17 cellular contexts compared by ENCODE assay signal in genomic region chr17:60080545-60080944, GRCh38. TPM values are rescaled to one million over a fixed set of nuclear protein-coding genes. Genes with fewer than 3 reads are reported as not detected.
DNase-seq lines count a peak whose midpoint lies in the region; ATAC-seq, FAIRE-seq and TF ChIP-seq lines count a peak whose summit lies in the region.
"Had no signal": no experiment of that assay in that cellular context is flagged by ENCODE, and none has a peak within 500 bp of the region (broad histone marks: within the 10 kb centered on the region; RNA-seq: fewer than 3 reads in every experiment).

No MANE protein-coding gene starts in this region.

- DNase-seq in GM23248 (no peak), MG63 (no peak), bronchial epithelial cell (ENCODE audit: low read depth) (peak; percentile 78), osteocyte (ENCODE audit: extremely low spot score, unreplicated experiment) (no peak)
- DNase-seq in activated CD4-positive, alpha-beta T cell treated with anti-CD3 and anti-CD28 coated beads, Interleukin-2, amount 50 U/mL, for 4 hours: no peak
- DNase-seq: activated effector memory CD4-positive, alpha-beta T cell treated with Interleukin-2 at 50 U/mL for 16 hours; CD4-positive, alpha-beta memory T cell; cortex of kidney; NCI-H187 treated with DMSO at 0.1 percent for 48 hours; stimulated activated CD4-positive, alpha-beta T cell treated with anti-CD3 and anti-CD28 coated beads, Interleukin-4, amount 100 ng/mL, for 1 hour; SW 1271; WERI-Rb-1 had no signal

- H3K36me3 ChIP-seq in GM23248 (ENCODE audit: low read depth): peaks cover 6% of the 10 kb centered on the region
- H3K36me3 ChIP-seq in MG63: peaks cover 35% of the 10 kb centered on the region
- H3K36me3 ChIP-seq in bronchial epithelial cell (ENCODE audit: control insufficient read depth, insufficient read depth, low read length): no peaks in the 10 kb centered on the region
- H3K36me3 ChIP-seq: thoracic aorta had no signal

- H3K4me2 ChIP-seq in GM23248 (ENCODE audit: unreplicated experiment): peak overlapping the region; percentile 85

- peak overlapping the region; percentile 92 for H3K4me3 Mint-ChIP-seq in osteocyte (ENCODE audit: unreplicated experiment)

- no peak for TF ChIP-seq CTCF in bronchial epithelial cell (IDR thresholded peaks at IDR 0.05; ENCODE audit: insufficient read depth, low read length, severe bottlenecking)
- TF ChIP-seq CTCF in osteocyte (IDR thresholded peaks at IDR 0.05): no peak

- no peaks in the 10 kb centered on the region for H4K20me1 ChIP-seq in GM23248 (ENCODE audit: insufficient read depth)

- peaks cover 71% of the 10 kb centered on the region for H3K4me1 Mint-ChIP-seq in osteocyte (ENCODE audit: unreplicated experiment)

- in situ Hi-C loops in GM23248 (cut with MboI): no loop called here

- no peaks in the 10 kb centered on the region for H3K9me3 Mint-ChIP-seq in osteocyte (ENCODE audit: unreplicated experiment)
- H3K9me3 Mint-ChIP-seq: CD4-positive, alpha-beta memory T cell had no signal

- peak overlapping the region; percentile 90 for H3K27ac Mint-ChIP-seq in osteocyte (ENCODE audit: unreplicated experiment)

- H3F3A ChIP-seq in GM23248 (ENCODE audit: insufficient read depth): peaks cover 54% of the 10 kb centered on the region

- H2AFZ ChIP-seq in GM23248: no peak overlapping the region

- H3K27me3 Mint-ChIP-seq in osteocyte (ENCODE audit: unreplicated experiment): no peaks in the 10 kb centered on the region
- H3K27me3 Mint-ChIP-seq: CD4-positive, alpha-beta memory T cell had no signal

- peaks cover 5% of the 10 kb centered on the region for H3K36me3 Mint-ChIP-seq in osteocyte (ENCODE audit: unreplicated experiment)

- H3K9me3 ChIP-seq in GM23248 (ENCODE audit: low read depth): no peaks in the 10 kb centered on the region
- no peaks in the 10 kb centered on the region for H3K9me3 ChIP-seq in MG63
- H3K9me3 ChIP-seq: esophagus muscularis mucosa, thoracic aorta had no signal

- peak overlapping the region; percentile 80 for H3K27ac ChIP-seq in GM23248
- H3K27ac ChIP-seq: esophagus muscularis mucosa, thoracic aorta had no signal

- FAIRE-seq in bronchial epithelial cell (lab: Jason Lieb, UNC): no peak
- FAIRE-seq: GM12892 had no signal

- H3K4me1 ChIP-seq in GM23248 (ENCODE audit: insufficient read depth): peaks cover 48% of the 10 kb centered on the region

- no peaks in the 10 kb centered on the region for H3K27me3 ChIP-seq in GM23248 (replicated peaks; ENCODE audit: insufficient read depth)
- no peaks in the 10 kb centered on the region for H3K27me3 ChIP-seq in MG63
- H3K27me3 ChIP-seq in bronchial epithelial cell (ENCODE audit: control insufficient read depth, insufficient read depth, low read length): no peaks in the 10 kb centered on the region
- H3K27me3 ChIP-seq: esophagus muscularis mucosa had no signal

- ATAC-seq in HG02981 (IDR thresholded peaks at IDR 0.05; ENCODE audit: unreplicated experiment): no peak
- ATAC-seq in HG03045 (IDR thresholded peaks at IDR 0.05; ENCODE audit: unreplicated experiment): no peak

- H3K4me3 ChIP-seq in GM23248 (peak overlapping the region; percentile 89), MG63 (peak overlapping the region; percentile 70; the same call in 1 of the 2 replicates), bronchial epithelial cell (ENCODE audit: low read depth, low read length) (no peak overlapping the region)
- H3K4me3 ChIP-seq: esophagus muscularis mucosa, thoracic aorta had no signal

- peaks cover 76% of the 10 kb centered on the region for H3K79me2 ChIP-seq in GM23248 (ENCODE audit: insufficient read depth)

- peak overlapping the region; percentile 79; the same call in 1 of the 2 replicates for H3K9ac ChIP-seq in GM23248

- no peaks in the 10 kb centered on the region for H3K9me2 ChIP-seq in GM23248 (ENCODE audit: insufficient read depth)

RNA-seq across cellular contexts. Expression of gene HEATR6, which starts 1.8 kb away (rescaled TPM):
- total RNA-seq in GM23248 (2014; rRNA removed; shearing (Covaris generic)): 14.9 and 29.3 TPM in 2 replicates
- 11.2 and 12.4 TPM in 2 replicates for polyA plus RNA-seq in GM23248 (2016; fragmentation: Nextera tagmentation; extraction: Ambion mirVana)
- total RNA-seq in MG63 (2014; rRNA removed; shearing (Covaris generic); ENCODE audit: low replicate concordance): 9.8 and 11.7 TPM in 2 replicates
- total RNA-seq in bronchial epithelial cell (11.1 and 14.2 TPM in 2 replicates), osteocyte (25.9 and 26.2 TPM in 2 replicates)
